ENCODE assay signal across 16 cellular contexts in the genomic region with DNA sequence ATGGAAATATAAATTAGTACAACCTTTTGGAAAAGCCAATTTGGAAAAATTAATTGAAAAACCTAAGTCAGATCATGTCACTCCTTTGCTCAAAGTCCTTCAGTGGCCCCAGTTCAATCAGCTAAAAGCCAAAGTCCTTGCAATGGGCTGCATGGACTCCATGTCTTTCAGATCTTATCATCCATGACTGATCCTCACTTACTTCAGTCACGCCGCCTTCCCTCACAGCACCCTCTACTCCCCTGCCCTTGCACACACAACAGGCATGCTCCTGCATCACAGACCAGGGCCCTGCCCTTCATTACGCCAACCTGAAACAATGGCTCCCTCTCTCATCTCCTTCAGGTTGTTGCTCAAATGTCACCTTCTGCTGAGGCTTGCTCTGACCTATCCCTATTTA. TPM values are rescaled to one million over a fixed set of nuclear protein-coding genes. Genes with fewer than 3 reads are reported as not detected.
DNase-seq lines count a peak whose midpoint lies in the region; ATAC-seq and TF ChIP-seq lines count a peak whose summit lies in the region.
"Had no signal": no experiment of that assay in that cellular context is flagged by ENCODE, and none has a peak within 500 bp of the region (broad histone marks: within the 10 kb centered on the region; RNA-seq: fewer than 3 reads in every experiment).

No MANE protein-coding gene starts in this region.

- H3K27ac ChIP-seq in WERI-Rb-1: no peak overlapping the region
- no peak overlapping the region for H3K27ac ChIP-seq in coronary artery
- H3K27ac ChIP-seq: SK-N-MC had no signal

- H3K4me3 ChIP-seq in WERI-Rb-1 (ENCODE audit: low read depth, low read length) (no peak overlapping the region), coronary artery (no peak overlapping the region)
- H3K4me3 ChIP-seq: SK-N-MC had no signal

- peaks cover 11 to 19% of the 10 kb centered on the region in 2 donors for H3K4me1 Mint-ChIP-seq in natural killer cell treated with Interleukin-12 subunit alpha and Interleukin-12 subunit beta and Interleukin-15 and Interleukin-18, amount 100 ng/mL, for 72 hours (ENCODE audit: low read depth in 2 of 2)
- peaks cover 29 to 39% of the 10 kb centered on the region in 2 donors for H3K4me1 Mint-ChIP-seq in natural killer cell
- peaks cover 23% of the 10 kb centered on the region for H3K4me1 Mint-ChIP-seq in mesothelial cell of epicardium

- ATAC-seq in natural killer cell treated with Interleukin-12 subunit alpha and Interleukin-12 subunit beta and Interleukin-15 and Interleukin-18, amount 100 ng/mL, for 72 hours: no peak
- ATAC-seq in natural killer cell: no peak
- no peak for ATAC-seq in HG02759 (IDR thresholded peaks at IDR 0.05; ENCODE audit: unreplicated experiment)
- ATAC-seq: Right ventricle myocardium inferior had no signal

- H3K36me3 ChIP-seq in WERI-Rb-1: peaks cover 48% of the 10 kb centered on the region

- H3K36me3 Mint-ChIP-seq in natural killer cell treated with Interleukin-12 subunit alpha and Interleukin-12 subunit beta and Interleukin-15 and Interleukin-18, amount 100 ng/mL, for 72 hours: peaks cover 10% of the 10 kb centered on the region
- H3K36me3 Mint-ChIP-seq in natural killer cell (peaks cover 10% of the 10 kb centered on the region), mesothelial cell of epicardium (peaks cover 17% of the 10 kb centered on the region)

- intact Hi-C loops in natural killer cell (cut with micrococcal nuclease): no loop called here

- no peak for DNase-seq in natural killer cell treated with Interleukin-12 subunit alpha and Interleukin-12 subunit beta and Interleukin-15 and Interleukin-18, amount 100 ng/mL, for 72 hours (ENCODE audit: low spot score)
- DNase-seq in natural killer cell: no peak
- DNase-seq in WERI-Rb-1: peak; percentile 58
- DNase-seq in mesothelial cell of epicardium (ENCODE audit: low spot score in 2 of 2, unreplicated experiment in 2 of 2): no peak
- no peak for DNase-seq in NCI-H510A (lab: John Stamatoyannopoulos, UW)
- DNase-seq in coronary artery (ENCODE audit: low spot score): no peak
- DNase-seq: ACHN; CD4-positive, alpha-beta T cell; H9; KBM-7; NCI-H1436 treated with DMSO at 0.1 percent for 48 hours; NCI-H774 had no signal

- no peak overlapping the region for H3K4me3 Mint-ChIP-seq in natural killer cell treated with Interleukin-12 subunit alpha and Interleukin-12 subunit beta and Interleukin-15 and Interleukin-18, amount 100 ng/mL, for 72 hours
- H3K4me3 Mint-ChIP-seq in natural killer cell: no peak overlapping the region
- H3K4me3 Mint-ChIP-seq in mesothelial cell of epicardium: no peak overlapping the region
- H3K4me3 Mint-ChIP-seq: CD4-positive, alpha-beta T cell; H9 had no signal

- H3K27me3 ChIP-seq in WERI-Rb-1 (ENCODE audit: insufficient read depth, low read depth, severe bottlenecking): no peaks in the 10 kb centered on the region

- no peaks in the 10 kb centered on the region for H3K9me3 ChIP-seq in WERI-Rb-1 (ENCODE audit: severe bottlenecking)

- no peaks in the 10 kb centered on the region for H3K9me3 Mint-ChIP-seq in natural killer cell treated with Interleukin-12 subunit alpha and Interleukin-12 subunit beta and Interleukin-15 and Interleukin-18, amount 100 ng/mL, for 72 hours
- no peaks in the 10 kb centered on the region for H3K9me3 Mint-ChIP-seq in natural killer cell
- no peaks in the 10 kb centered on the region for H3K9me3 Mint-ChIP-seq in mesothelial cell of epicardium
- H3K9me3 Mint-ChIP-seq: CD4-positive, alpha-beta T cell; H9 had no signal

- H3K27ac Mint-ChIP-seq in natural killer cell treated with Interleukin-12 subunit alpha and Interleukin-12 subunit beta and Interleukin-15 and Interleukin-18, amount 100 ng/mL, for 72 hours: peak overlapping the region; percentile 7 to 24
- peak overlapping the region in 1 of 2 donors; percentile 27 for H3K27ac Mint-ChIP-seq in natural killer cell
- H3K27ac Mint-ChIP-seq in mesothelial cell of epicardium: peak overlapping the region; percentile 5
- H3K27ac Mint-ChIP-seq: CD4-positive, alpha-beta T cell had no signal

- no peaks in the 10 kb centered on the region for H3K27me3 Mint-ChIP-seq in natural killer cell treated with Interleukin-12 subunit alpha and Interleukin-12 subunit beta and Interleukin-15 and Interleukin-18, amount 100 ng/mL, for 72 hours
- no peaks in the 10 kb centered on the region for H3K27me3 Mint-ChIP-seq in natural killer cell (ENCODE audit: low read depth in 2 of 2)
- H3K27me3 Mint-ChIP-seq in mesothelial cell of epicardium (ENCODE audit: low read depth): no peaks in the 10 kb centered on the region
- H3K27me3 Mint-ChIP-seq: CD4-positive, alpha-beta T cell had no signal

- TF ChIP-seq CTCF in natural killer cell (IDR thresholded peaks at IDR 0.05) (no peak), WERI-Rb-1 (IDR thresholded peaks at IDR 0.05; ENCODE audit: low read depth, low read length) (no peak), mesothelial cell of epicardium (IDR thresholded peaks at IDR 0.05; ENCODE audit: unreplicated experiment) (no peak), coronary artery (IDR thresholded peaks at IDR 0.05) (no peak)

RNA-seq across cellular contexts. Expression of a gene that starts 15.6 kb away (rescaled TPM):
- 10 to 100 TPM; 62.3 to 95.6 TPM for total RNA-seq in natural killer cell treated with Interleukin-12 subunit alpha and Interleukin-12 subunit beta and Interleukin-15 and Interleukin-18, amount 100 ng/mL, for 72 hours
- total RNA-seq in natural killer cell: 10 to 100 TPM; 73.9 to 98.0 (median 83.5) TPM
- 66.0 to 70.2 TPM (median 68.1 TPM) in 3 replicates for total RNA-seq in mesothelial cell of epicardium

RNA-seq across cellular contexts. Expression of a gene that starts 20.0 kb away (rescaled TPM):
- not detected for total RNA-seq in natural killer cell treated with Interleukin-12 subunit alpha and Interleukin-12 subunit beta and Interleukin-15 and Interleukin-18, amount 100 ng/mL, for 72 hours
- total RNA-seq in natural killer cell: not detected
- total RNA-seq in mesothelial cell of epicardium: 0.91 to 1.4 TPM (median 1.1 TPM) in 3 replicates
- total RNA-seq: CD4-positive, alpha-beta T cell; HT1080; Right ventricle myocardium inferior had no signal
